1 cellular context compared by ENCODE assay signal in the genomic region with DNA sequence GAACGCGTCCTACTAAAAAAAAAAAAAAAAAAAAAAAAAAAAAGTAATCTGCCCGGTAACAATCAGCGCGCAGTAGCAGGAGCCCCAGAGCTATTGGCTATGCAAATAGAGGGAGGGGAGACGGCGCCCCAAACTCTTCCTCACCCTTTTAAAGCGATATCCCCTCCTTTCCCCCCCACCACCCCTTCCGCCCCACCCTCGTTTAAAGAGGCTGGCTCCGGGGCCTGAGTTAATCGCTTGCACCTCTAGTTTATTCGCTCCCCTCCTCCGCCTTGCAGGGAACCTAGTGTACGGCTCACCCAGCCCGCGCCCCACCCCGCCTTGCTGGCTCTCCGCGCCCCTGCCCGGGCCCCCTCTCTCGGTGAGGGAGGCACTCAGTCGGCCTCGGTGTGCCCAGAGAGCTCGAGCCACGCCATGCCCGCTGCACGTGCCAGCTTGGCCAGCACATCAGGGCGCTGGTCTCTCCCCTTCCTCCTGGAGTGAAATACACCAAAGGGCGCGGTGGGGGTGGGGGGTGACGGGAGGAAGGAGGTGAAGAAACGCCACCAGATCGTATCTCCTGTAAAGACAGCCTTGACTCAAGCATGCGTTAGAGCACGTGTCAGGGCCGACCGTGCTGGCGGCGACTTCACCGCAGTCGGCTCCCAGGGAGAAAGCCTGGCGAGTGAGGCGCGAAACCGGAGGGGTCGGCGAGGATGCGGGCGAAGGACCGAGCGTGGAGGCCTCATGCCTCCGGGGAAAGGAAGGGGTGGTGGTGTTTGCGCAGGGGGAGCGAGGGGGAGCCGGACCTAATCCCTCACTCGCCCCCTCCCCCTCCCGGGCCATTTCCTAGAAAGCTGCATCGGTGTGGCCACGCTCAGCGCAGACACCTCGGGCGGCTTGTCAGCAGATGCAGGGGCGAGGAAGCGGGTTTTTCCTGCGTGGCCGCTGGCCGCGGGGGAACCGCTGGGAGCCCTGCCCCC.
A peak's percentile ranks its signal among the peaks of the same experiment; 100 is the strongest.
TF ChIP-seq lines count a peak whose summit lies in the region.

No MANE protein-coding gene starts in this region.

TF ChIP-seq in K562, 482 proteins besides CTCF, POLR2A, EP300 and RAD21 (continued from another document and continues in another):
- TF ChIP-seq, protein P1, sequence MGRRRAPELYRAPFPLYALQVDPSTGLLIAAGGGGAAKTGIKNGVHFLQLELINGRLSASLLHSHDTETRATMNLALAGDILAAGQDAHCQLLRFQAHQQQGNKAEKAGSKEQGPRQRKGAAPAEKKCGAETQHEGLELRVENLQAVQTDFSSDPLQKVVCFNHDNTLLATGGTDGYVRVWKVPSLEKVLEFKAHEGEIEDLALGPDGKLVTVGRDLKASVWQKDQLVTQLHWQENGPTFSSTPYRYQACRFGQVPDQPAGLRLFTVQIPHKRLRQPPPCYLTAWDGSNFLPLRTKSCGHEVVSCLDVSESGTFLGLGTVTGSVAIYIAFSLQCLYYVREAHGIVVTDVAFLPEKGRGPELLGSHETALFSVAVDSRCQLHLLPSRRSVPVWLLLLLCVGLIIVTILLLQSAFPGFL (CRISPR knock-in tag; IDR thresholded peaks at IDR 0.05) = no peak
- TF ChIP-seq ZNF232 (CRISPR knock-in tag; IDR thresholded peaks at IDR 0.05) = no peak
- TF ChIP-seq SMAD4 (CRISPR knock-in tag; conservative IDR thresholded peaks at IDR 0.05) = peak; percentile 74
- no peak for TF ChIP-seq NBN (IDR thresholded peaks at IDR 0.05; ENCODE audit: low read depth)
- TF ChIP-seq, protein P2, sequence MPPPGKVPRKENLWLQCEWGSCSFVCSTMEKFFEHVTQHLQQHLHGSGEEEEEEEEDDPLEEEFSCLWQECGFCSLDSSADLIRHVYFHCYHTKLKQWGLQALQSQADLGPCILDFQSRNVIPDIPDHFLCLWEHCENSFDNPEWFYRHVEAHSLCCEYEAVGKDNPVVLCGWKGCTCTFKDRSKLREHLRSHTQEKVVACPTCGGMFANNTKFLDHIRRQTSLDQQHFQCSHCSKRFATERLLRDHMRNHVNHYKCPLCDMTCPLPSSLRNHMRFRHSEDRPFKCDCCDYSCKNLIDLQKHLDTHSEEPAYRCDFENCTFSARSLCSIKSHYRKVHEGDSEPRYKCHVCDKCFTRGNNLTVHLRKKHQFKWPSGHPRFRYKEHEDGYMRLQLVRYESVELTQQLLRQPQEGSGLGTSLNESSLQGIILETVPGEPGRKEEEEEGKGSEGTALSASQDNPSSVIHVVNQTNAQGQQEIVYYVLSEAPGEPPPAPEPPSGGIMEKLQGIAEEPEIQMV (tag; conservative IDR thresholded peaks at IDR 0.05; ENCODE audit: low read depth) = peak; percentile 35; the same call in 1 of the 2 replicates
- TF ChIP-seq ZKSCAN1 (IDR thresholded peaks at IDR 0.05; ENCODE audit: low read depth, low read length) = peak; percentile 72
- no peak for TF ChIP-seq ZNF274 (IDR thresholded peaks at IDR 0.05; ENCODE audit: borderline replicate concordance, low read depth, low read length)
- no peak for TF ChIP-seq MEF2D (tag; conservative IDR thresholded peaks at IDR 0.05; ENCODE audit: low read depth)
- no peak for TF ChIP-seq ZNF134 (CRISPR knock-in tag; conservative IDR thresholded peaks at IDR 0.05)
- TF ChIP-seq HEY1 (CRISPR knock-in tag; IDR thresholded peaks at IDR 0.05; ENCODE audit: borderline replicate concordance) = no peak
- no peak for TF ChIP-seq KHSRP (IDR thresholded peaks at IDR 0.05)
- TF ChIP-seq, protein P3, sequence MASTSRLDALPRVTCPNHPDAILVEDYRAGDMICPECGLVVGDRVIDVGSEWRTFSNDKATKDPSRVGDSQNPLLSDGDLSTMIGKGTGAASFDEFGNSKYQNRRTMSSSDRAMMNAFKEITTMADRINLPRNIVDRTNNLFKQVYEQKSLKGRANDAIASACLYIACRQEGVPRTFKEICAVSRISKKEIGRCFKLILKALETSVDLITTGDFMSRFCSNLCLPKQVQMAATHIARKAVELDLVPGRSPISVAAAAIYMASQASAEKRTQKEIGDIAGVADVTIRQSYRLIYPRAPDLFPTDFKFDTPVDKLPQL (IDR thresholded peaks at IDR 0.05; ENCODE audit: extremely low read depth, insufficient read length) = no peak
- no peak for TF ChIP-seq C11orf30 (IDR thresholded peaks at IDR 0.05; ENCODE audit: low read depth)
- peak; percentile 10; the same call in 1 of the 2 replicates for TF ChIP-seq XRCC5 (IDR thresholded peaks at IDR 0.05; ENCODE audit: low read depth, low read length)
- no peak for TF ChIP-seq FOXA1 (IDR thresholded peaks at IDR 0.05; ENCODE audit: borderline replicate concordance)
- 0 out of 2 replicates have a peak, but pooled peaks have one; percentile 61 for TF ChIP-seq ZNF584 (CRISPR knock-in tag; IDR thresholded peaks at IDR 0.05; ENCODE audit: low read depth)
- no peak for TF ChIP-seq MCM7 (IDR thresholded peaks at IDR 0.05)
- TF ChIP-seq ZBTB7A (IDR thresholded peaks at IDR 0.05; ENCODE audit: borderline replicate concordance, control insufficient read depth, low read depth, low read length) = no peak; the same call in 1 of the 2 replicates
- TF ChIP-seq DMBX1 (CRISPR knock-in tag; IDR thresholded peaks at IDR 0.05; ENCODE audit: borderline replicate concordance) = no peak
- TF ChIP-seq, protein P4, sequence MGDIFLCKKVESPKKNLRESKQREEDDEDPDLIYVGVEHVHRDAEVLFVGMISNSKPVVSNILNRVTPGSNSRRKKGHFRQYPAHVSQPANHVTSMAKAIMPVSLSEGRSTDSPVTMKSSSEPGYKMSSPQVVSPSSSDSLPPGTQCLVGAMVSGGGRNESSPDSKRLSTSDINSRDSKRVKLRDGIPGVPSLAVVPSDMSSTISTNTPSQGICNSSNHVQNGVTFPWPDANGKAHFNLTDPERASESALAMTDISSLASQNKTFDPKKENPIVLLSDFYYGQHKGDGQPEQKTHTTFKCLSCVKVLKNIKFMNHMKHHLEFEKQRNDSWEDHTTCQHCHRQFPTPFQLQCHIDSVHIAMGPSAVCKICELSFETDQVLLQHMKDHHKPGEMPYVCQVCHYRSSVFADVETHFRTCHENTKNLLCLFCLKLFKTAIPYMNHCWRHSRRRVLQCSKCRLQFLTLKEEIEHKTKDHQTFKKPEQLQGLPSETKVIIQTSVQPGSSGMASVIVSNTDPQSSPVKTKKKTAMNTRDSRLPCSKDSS (IDR thresholded peaks at IDR 0.05; ENCODE audit: low read depth, partially characterized antibody) = no peak
- no peak for TF ChIP-seq ELF2 (CRISPR knock-in tag; IDR thresholded peaks at IDR 0.05)
- TF ChIP-seq KDM5B (IDR thresholded peaks at IDR 0.05; ENCODE audit: insufficient replicate concordance, low read depth, low read length) = peak; percentile 58
- no peak for TF ChIP-seq MCM3 (IDR thresholded peaks at IDR 0.05)
- TF ChIP-seq, protein P5, sequence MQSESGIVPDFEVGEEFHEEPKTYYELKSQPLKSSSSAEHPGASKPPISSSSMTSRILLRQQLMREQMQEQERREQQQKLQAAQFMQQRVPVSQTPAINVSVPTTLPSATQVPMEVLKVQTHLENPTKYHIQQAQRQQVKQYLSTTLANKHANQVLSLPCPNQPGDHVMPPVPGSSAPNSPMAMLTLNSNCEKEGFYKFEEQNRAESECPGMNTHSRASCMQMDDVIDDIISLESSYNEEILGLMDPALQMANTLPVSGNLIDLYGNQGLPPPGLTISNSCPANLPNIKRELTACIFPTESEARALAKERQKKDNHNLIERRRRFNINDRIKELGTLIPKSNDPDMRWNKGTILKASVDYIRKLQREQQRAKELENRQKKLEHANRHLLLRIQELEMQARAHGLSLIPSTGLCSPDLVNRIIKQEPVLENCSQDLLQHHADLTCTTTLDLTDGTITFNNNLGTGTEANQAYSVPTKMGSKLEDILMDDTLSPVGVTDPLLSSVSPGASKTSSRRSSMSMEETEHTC (IDR thresholded peaks at IDR 0.05) = no peak
- TF ChIP-seq, protein P6, sequence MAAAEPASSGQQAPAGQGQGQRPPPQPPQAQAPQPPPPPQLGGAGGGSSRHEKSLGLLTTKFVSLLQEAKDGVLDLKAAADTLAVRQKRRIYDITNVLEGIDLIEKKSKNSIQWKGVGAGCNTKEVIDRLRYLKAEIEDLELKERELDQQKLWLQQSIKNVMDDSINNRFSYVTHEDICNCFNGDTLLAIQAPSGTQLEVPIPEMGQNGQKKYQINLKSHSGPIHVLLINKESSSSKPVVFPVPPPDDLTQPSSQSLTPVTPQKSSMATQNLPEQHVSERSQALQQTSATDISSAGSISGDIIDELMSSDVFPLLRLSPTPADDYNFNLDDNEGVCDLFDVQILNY (CRISPR knock-in tag; IDR thresholded peaks at IDR 0.05) = no peak
- no peak for TF ChIP-seq TAF7 (tag; IDR thresholded peaks at IDR 0.05)
- TF ChIP-seq SNRNP70 (optimal IDR thresholded peaks at IDR 0.05; ENCODE audit: low read depth, low read length) = no peak
- peak; percentile 93 for TF ChIP-seq ZSCAN29 (IDR thresholded peaks at IDR 0.05)
- no peak for TF ChIP-seq ZBTB8A (IDR thresholded peaks at IDR 0.05; ENCODE audit: partially characterized antibody)
- no peak for TF ChIP-seq ZNF785 (CRISPR knock-in tag; IDR thresholded peaks at IDR 0.05)
- TF ChIP-seq L3MBTL2 (IDR thresholded peaks at IDR 0.05) = peak; percentile 98
- no peak for TF ChIP-seq MEIS2 (IDR thresholded peaks at IDR 0.05; ENCODE audit: partially characterized antibody)
- TF ChIP-seq, protein P7, sequence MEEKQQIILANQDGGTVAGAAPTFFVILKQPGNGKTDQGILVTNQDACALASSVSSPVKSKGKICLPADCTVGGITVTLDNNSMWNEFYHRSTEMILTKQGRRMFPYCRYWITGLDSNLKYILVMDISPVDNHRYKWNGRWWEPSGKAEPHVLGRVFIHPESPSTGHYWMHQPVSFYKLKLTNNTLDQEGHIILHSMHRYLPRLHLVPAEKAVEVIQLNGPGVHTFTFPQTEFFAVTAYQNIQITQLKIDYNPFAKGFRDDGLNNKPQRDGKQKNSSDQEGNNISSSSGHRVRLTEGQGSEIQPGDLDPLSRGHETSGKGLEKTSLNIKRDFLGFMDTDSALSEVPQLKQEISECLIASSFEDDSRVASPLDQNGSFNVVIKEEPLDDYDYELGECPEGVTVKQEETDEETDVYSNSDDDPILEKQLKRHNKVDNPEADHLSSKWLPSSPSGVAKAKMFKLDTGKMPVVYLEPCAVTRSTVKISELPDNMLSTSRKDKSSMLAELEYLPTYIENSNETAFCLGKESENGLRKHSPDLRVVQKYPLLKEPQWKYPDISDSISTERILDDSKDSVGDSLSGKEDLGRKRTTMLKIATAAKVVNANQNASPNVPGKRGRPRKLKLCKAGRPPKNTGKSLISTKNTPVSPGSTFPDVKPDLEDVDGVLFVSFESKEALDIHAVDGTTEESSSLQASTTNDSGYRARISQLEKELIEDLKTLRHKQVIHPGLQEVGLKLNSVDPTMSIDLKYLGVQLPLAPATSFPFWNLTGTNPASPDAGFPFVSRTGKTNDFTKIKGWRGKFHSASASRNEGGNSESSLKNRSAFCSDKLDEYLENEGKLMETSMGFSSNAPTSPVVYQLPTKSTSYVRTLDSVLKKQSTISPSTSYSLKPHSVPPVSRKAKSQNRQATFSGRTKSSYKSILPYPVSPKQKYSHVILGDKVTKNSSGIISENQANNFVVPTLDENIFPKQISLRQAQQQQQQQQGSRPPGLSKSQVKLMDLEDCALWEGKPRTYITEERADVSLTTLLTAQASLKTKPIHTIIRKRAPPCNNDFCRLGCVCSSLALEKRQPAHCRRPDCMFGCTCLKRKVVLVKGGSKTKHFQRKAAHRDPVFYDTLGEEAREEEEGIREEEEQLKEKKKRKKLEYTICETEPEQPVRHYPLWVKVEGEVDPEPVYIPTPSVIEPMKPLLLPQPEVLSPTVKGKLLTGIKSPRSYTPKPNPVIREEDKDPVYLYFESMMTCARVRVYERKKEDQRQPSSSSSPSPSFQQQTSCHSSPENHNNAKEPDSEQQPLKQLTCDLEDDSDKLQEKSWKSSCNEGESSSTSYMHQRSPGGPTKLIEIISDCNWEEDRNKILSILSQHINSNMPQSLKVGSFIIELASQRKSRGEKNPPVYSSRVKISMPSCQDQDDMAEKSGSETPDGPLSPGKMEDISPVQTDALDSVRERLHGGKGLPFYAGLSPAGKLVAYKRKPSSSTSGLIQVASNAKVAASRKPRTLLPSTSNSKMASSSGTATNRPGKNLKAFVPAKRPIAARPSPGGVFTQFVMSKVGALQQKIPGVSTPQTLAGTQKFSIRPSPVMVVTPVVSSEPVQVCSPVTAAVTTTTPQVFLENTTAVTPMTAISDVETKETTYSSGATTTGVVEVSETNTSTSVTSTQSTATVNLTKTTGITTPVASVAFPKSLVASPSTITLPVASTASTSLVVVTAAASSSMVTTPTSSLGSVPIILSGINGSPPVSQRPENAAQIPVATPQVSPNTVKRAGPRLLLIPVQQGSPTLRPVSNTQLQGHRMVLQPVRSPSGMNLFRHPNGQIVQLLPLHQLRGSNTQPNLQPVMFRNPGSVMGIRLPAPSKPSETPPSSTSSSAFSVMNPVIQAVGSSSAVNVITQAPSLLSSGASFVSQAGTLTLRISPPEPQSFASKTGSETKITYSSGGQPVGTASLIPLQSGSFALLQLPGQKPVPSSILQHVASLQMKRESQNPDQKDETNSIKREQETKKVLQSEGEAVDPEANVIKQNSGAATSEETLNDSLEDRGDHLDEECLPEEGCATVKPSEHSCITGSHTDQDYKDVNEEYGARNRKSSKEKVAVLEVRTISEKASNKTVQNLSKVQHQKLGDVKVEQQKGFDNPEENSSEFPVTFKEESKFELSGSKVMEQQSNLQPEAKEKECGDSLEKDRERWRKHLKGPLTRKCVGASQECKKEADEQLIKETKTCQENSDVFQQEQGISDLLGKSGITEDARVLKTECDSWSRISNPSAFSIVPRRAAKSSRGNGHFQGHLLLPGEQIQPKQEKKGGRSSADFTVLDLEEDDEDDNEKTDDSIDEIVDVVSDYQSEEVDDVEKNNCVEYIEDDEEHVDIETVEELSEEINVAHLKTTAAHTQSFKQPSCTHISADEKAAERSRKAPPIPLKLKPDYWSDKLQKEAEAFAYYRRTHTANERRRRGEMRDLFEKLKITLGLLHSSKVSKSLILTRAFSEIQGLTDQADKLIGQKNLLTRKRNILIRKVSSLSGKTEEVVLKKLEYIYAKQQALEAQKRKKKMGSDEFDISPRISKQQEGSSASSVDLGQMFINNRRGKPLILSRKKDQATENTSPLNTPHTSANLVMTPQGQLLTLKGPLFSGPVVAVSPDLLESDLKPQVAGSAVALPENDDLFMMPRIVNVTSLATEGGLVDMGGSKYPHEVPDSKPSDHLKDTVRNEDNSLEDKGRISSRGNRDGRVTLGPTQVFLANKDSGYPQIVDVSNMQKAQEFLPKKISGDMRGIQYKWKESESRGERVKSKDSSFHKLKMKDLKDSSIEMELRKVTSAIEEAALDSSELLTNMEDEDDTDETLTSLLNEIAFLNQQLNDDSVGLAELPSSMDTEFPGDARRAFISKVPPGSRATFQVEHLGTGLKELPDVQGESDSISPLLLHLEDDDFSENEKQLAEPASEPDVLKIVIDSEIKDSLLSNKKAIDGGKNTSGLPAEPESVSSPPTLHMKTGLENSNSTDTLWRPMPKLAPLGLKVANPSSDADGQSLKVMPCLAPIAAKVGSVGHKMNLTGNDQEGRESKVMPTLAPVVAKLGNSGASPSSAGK (IDR thresholded peaks at IDR 0.05) = peak; percentile 98
- TF ChIP-seq ZFX (CRISPR knock-in tag; IDR thresholded peaks at IDR 0.05) = peak; percentile 70
- TF ChIP-seq SAP30 (IDR thresholded peaks at IDR 0.05; ENCODE audit: borderline replicate concordance, insufficient read depth, low read depth, low read length, poor library complexity, severe bottlenecking) = no peak
